In genomic region chr1:43591181-43591580, GRCh38 we compare ENCODE assay signal across 21 cellular contexts. TPM values are rescaled to one million over a fixed set of nuclear protein-coding genes. Genes with fewer than 3 reads are reported as not detected.
DNase-seq lines count a peak whose midpoint lies in the region; ATAC-seq and TF ChIP-seq lines count a peak whose summit lies in the region.
"Had no signal": no experiment of that assay in that cellular context is flagged by ENCODE, and none has a peak within 500 bp of the region (broad histone marks: within the 10 kb centered on the region; RNA-seq: fewer than 3 reads in every experiment).

No MANE protein-coding gene starts in this region.

- no peak overlapping the region for H2BK5ac ChIP-seq in trophoblast cell (ENCODE audit: low read depth, low read length, poor library complexity)

- intact Hi-C loops in mammary epithelial cell (cut with micrococcal nuclease) (no loop called here), MCF 10A (cut with micrococcal nuclease) (no loop called here), uterus (cut with DNase I; ENCODE audit: low total_unique reads) (no loop called here)
- intact Hi-C loops in naive thymus-derived CD4-positive, alpha-beta T cell (cut with micrococcal nuclease): no loop called here

- H2AFZ ChIP-seq in mammary epithelial cell (ENCODE audit: low read depth, low read length): no peak overlapping the region
- no peak overlapping the region for H2AFZ ChIP-seq in trophoblast cell (ENCODE audit: insufficient read depth, low read length, poor library complexity)

- H4K91ac ChIP-seq in trophoblast cell (ENCODE audit: low read depth, low read length): no peak overlapping the region

- no peak for ATAC-seq in naive thymus-derived CD4-positive, alpha-beta T cell

- DNase-seq in mammary epithelial cell (no peak), MCF 10A (ENCODE audit: unreplicated experiment) (no peak), RWPE1 (ENCODE audit: low spot score) (no peak), trophoblast cell (no peak), uterus (no peak), HuH-7 (ENCODE audit: low spot score) (no peak)
- no peak for DNase-seq in naive thymus-derived CD4-positive, alpha-beta T cell
- DNase-seq: 8988T; ACHN; AML-193; BE2C; CD4-positive, alpha-beta T cell; CD8-positive, alpha-beta memory T cell; DMS79 treated with DMSO at 0.1 percent for 48 hours; GF-D8; GOT3 had no signal

- H3K9me3 Mint-ChIP-seq in MCF 10A (ENCODE audit: unreplicated experiment): no peaks in the 10 kb centered on the region
- H3K9me3 Mint-ChIP-seq in naive thymus-derived CD4-positive, alpha-beta T cell: no peaks in the 10 kb centered on the region
- H3K9me3 Mint-ChIP-seq: CD14-positive monocyte; CD4-positive, alpha-beta T cell; CD8-positive, alpha-beta memory T cell had no signal

- H4K8ac ChIP-seq in trophoblast cell (ENCODE audit: low read depth, low read length): no peak overlapping the region

- dilution Hi-C loops in mammary epithelial cell (cut with HindIII; ENCODE audit: low sequenced_read_pairs): no loop called here

- H3K9me3 ChIP-seq in mammary epithelial cell (replicated peaks; ENCODE audit: insufficient read depth, low read length): no peaks in the 10 kb centered on the region
- no peaks in the 10 kb centered on the region for H3K9me3 ChIP-seq in HEK293 (ENCODE audit: control insufficient read depth, insufficient read depth, low read depth, low read length)
- peaks cover 4% of the 10 kb centered on the region for H3K9me3 ChIP-seq in trophoblast cell (ENCODE audit: insufficient read depth, low read depth, low read length)
- no peaks in the 10 kb centered on the region for H3K9me3 ChIP-seq in uterus
- H3K9me3 ChIP-seq in naive thymus-derived CD4-positive, alpha-beta T cell (ENCODE audit: control insufficient read depth in 2 of 3, low read length in 3 of 3): no peaks in the 10 kb centered on the region
- H3K9me3 ChIP-seq: A549; BE2C; BLaER1 treated with 17β-estradiol and CSF1 and Interleukin-3, amounts not matched to agents 10 nM and 100 nM; HAP-1 had no signal

- in situ Hi-C loops in mammary epithelial cell (cut with MboI; ENCODE audit: low sequenced_read_pairs in 2 of 2): no loop called here

- CTCF ChIA-PET in mammary epithelial cell (lab: Charles Lee; ENCODE audit: low non-redundant PET) (no interaction called here), MCF 10A (lab: Yijun Ruan, JAX) (no interaction called here), HEK293 (lab: Yijun Ruan, JAX) (interaction anchor here (0.6 to 0.7 kb wide), 2 partner anchors 99 to 457 kb away, joined by 3 to 5 read pairs; no protein-coding TSS in a partner anchor), RWPE1 (lab: Yijun Ruan, JAX) (interaction anchor here (1.0 kb wide), 1 partner anchor 12 kb away, joined by 4 read pairs; no protein-coding TSS in a partner anchor)
- CTCF ChIA-PET in naive thymus-derived CD4-positive, alpha-beta T cell (lab: Charles Lee): no interaction called here

- no peak overlapping the region for H3K27ac Mint-ChIP-seq in MCF 10A (ENCODE audit: low read depth, unreplicated experiment)
- H3K27ac Mint-ChIP-seq in naive thymus-derived CD4-positive, alpha-beta T cell: no peak overlapping the region
- H3K27ac Mint-ChIP-seq: CD14-positive monocyte; CD4-positive, alpha-beta T cell; CD8-positive, alpha-beta memory T cell had no signal

- peak overlapping the region; percentile 16 for H3K18ac ChIP-seq in trophoblast cell (ENCODE audit: low read length)

- no peak overlapping the region for H3K14ac ChIP-seq in trophoblast cell (ENCODE audit: low read length)

- no peak overlapping the region for H2BK12ac ChIP-seq in trophoblast cell (ENCODE audit: low read length)

- BruUV-seq in mammary epithelial cell (replicated peaks; lab: Mats Ljungman, UMichigan): TSS peak; percentile 78
- BruUV-seq in MCF 10A (replicated peaks; lab: Mats Ljungman, UMichigan): no TSS peak

- no peaks in the 10 kb centered on the region for H3K27me3 Mint-ChIP-seq in MCF 10A (ENCODE audit: insufficient read depth, unreplicated experiment)
- H3K27me3 Mint-ChIP-seq in naive thymus-derived CD4-positive, alpha-beta T cell: no peaks in the 10 kb centered on the region
- H3K27me3 Mint-ChIP-seq: CD4-positive, alpha-beta T cell had no signal

- H3K36me3 ChIP-seq in mammary epithelial cell (ENCODE audit: insufficient read depth, low read length) (peaks cover 15% of the 10 kb centered on the region), HEK293 (ENCODE audit: control insufficient read depth in 2 of 2, insufficient read depth in 1 of 2, low read length in 2 of 2) (peaks cover 5 to 86% of the 10 kb centered on the region in 2 experiments; a peak in 2 of 3 replicates), trophoblast cell (ENCODE audit: control insufficient read depth in 1 of 2, insufficient read depth in 2 of 2, low read length in 2 of 2) (peaks cover 81 to 94% of the 10 kb centered on the region in 2 experiments), uterus (no peaks in the 10 kb centered on the region)
- H3K36me3 ChIP-seq in naive thymus-derived CD4-positive, alpha-beta T cell (ENCODE audit: control insufficient read depth in 2 of 3, insufficient read depth in 3 of 3, low read length in 3 of 3): no peaks in the 10 kb centered on the region
- H3K36me3 ChIP-seq: BE2C had no signal

- H3K4ac ChIP-seq in trophoblast cell (ENCODE audit: low read depth, low read length): no peak overlapping the region

- no peak overlapping the region for H2AK5ac ChIP-seq in trophoblast cell (ENCODE audit: low read length)

- TF ChIP-seq CTCF in mammary epithelial cell (conservative IDR thresholded peaks at IDR 0.05 in 1 of 2, IDR thresholded peaks at IDR 0.05 in 1 of 2; ENCODE audit: extremely low read depth in 1 of 2, insufficient read depth in 1 of 2, low read depth in 1 of 2, low read length in 2 of 2) (no peak), MCF 10A (IDR thresholded peaks at IDR 0.05; ENCODE audit: unreplicated experiment) (no peak), HEK293 (tag by site-specific recombination; IDR thresholded peaks at IDR 0.05) (no peak), RWPE1 (conservative IDR thresholded peaks at IDR 0.05; ENCODE audit: low read depth) (no peak), uterus (IDR thresholded peaks at IDR 0.05) (no peak)

- no peak overlapping the region for H3K4me3 Mint-ChIP-seq in MCF 10A (ENCODE audit: unreplicated experiment)
- no peak overlapping the region for H3K4me3 Mint-ChIP-seq in naive thymus-derived CD4-positive, alpha-beta T cell
- H3K4me3 Mint-ChIP-seq: CD14-positive monocyte; CD4-positive, alpha-beta T cell; CD8-positive, alpha-beta memory T cell had no signal

- H3K4me1 Mint-ChIP-seq in MCF 10A (ENCODE audit: insufficient read depth, unreplicated experiment): peaks cover 14% of the 10 kb centered on the region
- no peaks in the 10 kb centered on the region for H3K4me1 Mint-ChIP-seq in naive thymus-derived CD4-positive, alpha-beta T cell
- H3K4me1 Mint-ChIP-seq: CD14-positive monocyte; CD8-positive, alpha-beta memory T cell had no signal

- H3K27me3 ChIP-seq in mammary epithelial cell (ENCODE audit: insufficient read depth, low read length) (no peaks in the 10 kb centered on the region), trophoblast cell (ENCODE audit: insufficient read depth, low read length) (no peaks in the 10 kb centered on the region), uterus (no peaks in the 10 kb centered on the region)
- H3K27me3 ChIP-seq in naive thymus-derived CD4-positive, alpha-beta T cell (ENCODE audit: control insufficient read depth in 2 of 2, insufficient read depth in 2 of 2, low read length in 2 of 2): no peaks in the 10 kb centered on the region
- H3K27me3 ChIP-seq: BE2C; BLaER1 treated with 17β-estradiol and CSF1 and Interleukin-3, amounts not matched to agents 10 nM and 100 nM had no signal

- 100% methylated on average over 3 of the region's 39 CpGs for WGBS in mammary epithelial cell (ENCODE audit: low coverage, missing lambda C conversion rate)
- no CpG with 5 or more reads among the region's 39 CpGs for WGBS in trophoblast cell (ENCODE audit: extremely low coverage, insufficient coverage, insufficient read length)

- H3K4me3 ChIP-seq in mammary epithelial cell (replicated peaks in 1 of 3; ENCODE audit: insufficient read depth in 1 of 3, low read depth in 2 of 3, low read length in 3 of 3) (no peak overlapping the region), HEK293 (ENCODE audit: low read depth, low read length) (no peak overlapping the region), trophoblast cell (ENCODE audit: low read depth, low read length) (no peak overlapping the region), uterus (no peak overlapping the region)
- no peak overlapping the region for H3K4me3 ChIP-seq in naive thymus-derived CD4-positive, alpha-beta T cell (ENCODE audit: low read length)
- H3K4me3 ChIP-seq: A549; BLaER1 treated with 17β-estradiol and CSF1 and Interleukin-3, amounts not matched to agents 10 nM and 100 nM; HAP-1 had no signal

- H3K4me1 ChIP-seq in mammary epithelial cell (ENCODE audit: insufficient read depth, low read length) (peaks cover 21% of the 10 kb centered on the region), HEK293 (ENCODE audit: control insufficient read depth, insufficient read depth, low read length) (no peaks in the 10 kb centered on the region), trophoblast cell (ENCODE audit: control insufficient read depth in 1 of 2, insufficient read depth in 2 of 2, low read length in 2 of 2) (peaks cover 3 to 4% of the 10 kb centered on the region in 2 experiments), uterus (no peaks in the 10 kb centered on the region)
- H3K4me1 ChIP-seq in naive thymus-derived CD4-positive, alpha-beta T cell (ENCODE audit: control insufficient read depth in 2 of 2, insufficient read depth in 2 of 2, low read length in 2 of 2): no peaks in the 10 kb centered on the region
- H3K4me1 ChIP-seq: A549, BE2C, HAP-1 had no signal

- H2BK120ac ChIP-seq in trophoblast cell (ENCODE audit: insufficient read depth, low read length, poor library complexity): no peak overlapping the region

- H3K4me2 ChIP-seq in mammary epithelial cell (ENCODE audit: insufficient read depth, low read depth, low read length) (no peak overlapping the region), trophoblast cell (ENCODE audit: low read length) (no peak overlapping the region)
- H3K4me2 ChIP-seq: A549; BLaER1 treated with 17β-estradiol and CSF1 and Interleukin-3, amounts not matched to agents 10 nM and 100 nM had no signal

- no peak for TF ChIP-seq POLR2A in uterus (IDR thresholded peaks at IDR 0.05)

- H3K23ac ChIP-seq in trophoblast cell (ENCODE audit: low read length): no peak overlapping the region

- H3K79me1 ChIP-seq in trophoblast cell (ENCODE audit: low read length): no peaks in the 10 kb centered on the region

- H4K20me1 ChIP-seq in mammary epithelial cell (ENCODE audit: insufficient read depth, low read length): no peaks in the 10 kb centered on the region
- H4K20me1 ChIP-seq: BLaER1 treated with 17β-estradiol and CSF1 and Interleukin-3, amounts not matched to agents 10 nM and 100 nM had no signal

- H3K36me3 Mint-ChIP-seq in MCF 10A (ENCODE audit: insufficient read depth, unreplicated experiment): peaks cover 40% of the 10 kb centered on the region
- no peaks in the 10 kb centered on the region for H3K36me3 Mint-ChIP-seq in naive thymus-derived CD4-positive, alpha-beta T cell
- H3K36me3 Mint-ChIP-seq: CD14-positive monocyte; CD8-positive, alpha-beta memory T cell had no signal

- no peak overlapping the region for H4K12ac ChIP-seq in trophoblast cell (ENCODE audit: low read depth, low read length)

- H3K79me2 ChIP-seq in mammary epithelial cell (ENCODE audit: insufficient read depth, low read length): peaks cover 7% of the 10 kb centered on the region
- H3K79me2 ChIP-seq in trophoblast cell (ENCODE audit: control insufficient read depth, insufficient read depth, low read length, poor library complexity): peaks cover 2% of the 10 kb centered on the region

- H3K27ac ChIP-seq in mammary epithelial cell (ENCODE audit: insufficient read depth, low read depth, low read length) (no peak overlapping the region), HEK293 (ENCODE audit: extremely low read depth, low read depth, low read length) (no peak overlapping the region), RWPE1 (peak overlapping the region; percentile 15; the same call in 1 of the 2 replicates), trophoblast cell (ENCODE audit: low read depth, low read length) (no peak overlapping the region), uterus (no peak overlapping the region)
- H3K27ac ChIP-seq in naive thymus-derived CD4-positive, alpha-beta T cell (ENCODE audit: low read depth, low read length): no peak overlapping the region
- H3K27ac ChIP-seq: A549; BLaER1 treated with 17β-estradiol and CSF1 and Interleukin-3, amounts not matched to agents 10 nM and 100 nM had no signal

- H3K9ac ChIP-seq in mammary epithelial cell (ENCODE audit: insufficient read depth, low read length) (no peak overlapping the region), trophoblast cell (ENCODE audit: low read length) (no peak overlapping the region)
- H3K9ac ChIP-seq: BLaER1 treated with 17β-estradiol and CSF1 and Interleukin-3, amounts not matched to agents 10 nM and 100 nM had no signal

- POLR2A ChIA-PET in MCF 10A (lab: Yijun Ruan, JAX): no interaction called here
- POLR2A ChIA-PET in HEK293 (lab: Yijun Ruan, JAX): no interaction called here
- POLR2A ChIA-PET in RWPE1 (lab: Yijun Ruan, JAX; ENCODE audit: low non-redundant PET): no interaction called here
- POLR2A ChIA-PET in naive thymus-derived CD4-positive, alpha-beta T cell (lab: Charles Lee): no interaction called here

RNA-seq across cellular contexts. Expression of gene KDM4A, which starts 58.8 kb away (rescaled TPM):
- total RNA-seq in mammary epithelial cell (10 to 100 TPM; 52.5 to 59.7 TPM), MCF 10A (2022) (42.5 and 48.1 TPM in 2 replicates), uterus (10 to 100 TPM; 13.2 to 77.8 (median 38.9) TPM)
- polyA plus RNA-seq in mammary epithelial cell: 18.3 TPM
- polyA minus RNA-seq in mammary epithelial cell: 85.9 TPM
- polyA plus RNA-seq in trophoblast cell (2013): 20.5 and 21.9 TPM in 2 replicates
- total RNA-seq in naive thymus-derived CD4-positive, alpha-beta T cell: 10 to 100 TPM; 27.8 to 42.1 (median 38.6) TPM
- 1 to 10 TPM; 4.9 to 9.7 TPM for polyA plus RNA-seq in naive thymus-derived CD4-positive, alpha-beta T cell

Comparison
In these comparisons a context has a peak if more than half of its experiments do, and no peak if none do; other contexts are left out.
1. CTCF ChIA-PET loops: an anchor here in HEK293 (0.6 to 0.7 kb wide) and RWPE1 (1.0 kb wide); none called in mammary epithelial cell, MCF 10A and naive thymus-derived CD4-positive, alpha-beta T cell.